Comparison of ENCODE assay signal across 10 cellular contexts in the genomic region with DNA sequence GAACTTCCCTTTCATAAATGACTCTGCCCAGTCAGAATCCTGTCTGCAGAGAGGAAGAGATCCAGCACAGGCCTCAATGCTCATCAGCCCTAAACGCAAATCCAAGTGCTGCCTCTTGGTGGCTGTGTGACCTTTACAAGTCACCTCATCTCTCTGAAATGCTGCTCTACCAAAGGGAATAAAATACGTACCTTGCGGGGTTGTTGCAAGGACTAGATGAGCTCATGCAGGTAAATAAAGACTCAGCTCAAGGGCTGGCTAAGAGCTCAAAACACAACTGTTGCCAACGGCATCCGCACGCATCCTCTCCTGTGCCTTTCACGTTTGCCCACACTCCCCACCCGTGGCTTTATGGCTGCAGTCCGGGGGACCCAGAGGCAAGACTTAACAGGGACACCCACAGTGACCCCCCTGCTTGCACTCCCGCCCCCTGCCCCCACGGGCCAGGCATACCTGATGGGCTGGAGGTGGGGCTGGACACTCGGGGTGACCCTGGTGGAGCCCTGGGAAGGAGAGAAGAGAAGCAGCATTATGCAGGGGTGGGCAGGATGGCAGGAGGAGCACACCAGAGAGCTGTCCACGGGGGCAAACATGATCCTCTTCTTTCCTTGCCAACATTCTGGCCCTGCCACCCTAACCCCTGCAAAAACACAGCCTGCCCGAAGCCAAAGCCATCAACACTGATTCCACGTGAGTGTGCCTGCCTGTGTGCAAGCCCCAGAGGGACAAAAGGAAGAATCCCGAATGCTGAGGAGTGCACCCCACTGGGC.
DNase-seq lines count a peak whose midpoint lies in the region; ATAC-seq, FAIRE-seq and TF ChIP-seq lines count a peak whose summit lies in the region.
"Had no signal": no experiment of that assay in that cellular context is flagged by ENCODE, and none has a peak within 500 bp of the region (broad histone marks: within the 10 kb centered on the region; RNA-seq: fewer than 3 reads in every experiment).

No MANE protein-coding gene starts in this region.

- no peaks in the 10 kb centered on the region for H3K9me3 Mint-ChIP-seq in T-cell

- no peaks in the 10 kb centered on the region for H4K20me1 ChIP-seq in hepatocyte (ENCODE audit: insufficient read depth, poor library complexity, severe bottlenecking)

- no peaks in the 10 kb centered on the region for H3K9me2 ChIP-seq in hepatocyte (replicated peaks; ENCODE audit: insufficient read depth)

- H3K79me2 ChIP-seq in hepatocyte, result peaks cover 4% of the 10 kb centered on the region

- H3K27me3 Mint-ChIP-seq in T-cell, result peaks cover 6 to 14% of the 10 kb centered on the region in 2 donors

- TF ChIP-seq CTCF in hepatocyte (IDR thresholded peaks at IDR 0.05; ENCODE audit: poor library complexity), result no peak
- TF ChIP-seq CTCF in tibial artery (IDR thresholded peaks at IDR 0.05), result no peak
- no peak for TF ChIP-seq CTCF in D721Med (IDR thresholded peaks at IDR 0.05; ENCODE audit: insufficient read depth, missing control alignments)
- no peak for TF ChIP-seq CTCF in GM10266 (IDR thresholded peaks at IDR 0.05; ENCODE audit: control insufficient read depth, insufficient read depth, low read depth, missing control alignments)

- H3K36me3 Mint-ChIP-seq in T-cell, result no peaks in the 10 kb centered on the region
- H3K36me3 Mint-ChIP-seq: activated naive CD8-positive, alpha-beta T cell had no signal

- no peak overlapping the region for H2AFZ ChIP-seq in hepatocyte

- no peak overlapping the region for H3K27ac Mint-ChIP-seq in T-cell
- H3K27ac Mint-ChIP-seq: activated naive CD8-positive, alpha-beta T cell had no signal

- DNase-seq in NCI-H1417 (lab: John Stamatoyannopoulos, UW) (peak; percentile 1 to 48 (median 18)), NCI-H1417 treated with DMSO at 0.1 percent for 48 hours (lab: John Stamatoyannopoulos, UW) (no peak), RCC 7860 (ENCODE audit: low spot score) (peak; percentile 15), hepatocyte (ENCODE audit: low spot score) (peak; percentile 40), tibial artery (peak in 1 of 2 donors; percentile 32), D721Med (ENCODE audit: insufficient read length, low spot score) (no peak), GM10266 (ENCODE audit: extremely low spot score) (no peak), T-cell (no peak)

- H3K27ac ChIP-seq in hepatocyte (no peak overlapping the region), tibial artery (peak overlapping the region; percentile 95 to 98)

- H3K4me3 ChIP-seq in hepatocyte (no peak overlapping the region), tibial artery (peak overlapping the region; percentile 44 to 53)
- H3K4me3 ChIP-seq: HAP-1 had no signal

- no peaks in the 10 kb centered on the region for H3K27me3 ChIP-seq in hepatocyte
- H3K27me3 ChIP-seq in tibial artery, result no peaks in the 10 kb centered on the region

- WGBS in hepatocyte (ENCODE audit: low lambda C conversion rate, missing lambda C conversion rate), result 81% methylated on average over 12 of the region's 16 CpGs

- CTCF ChIA-PET in T-cell (lab: Charles Lee), result no interaction called here

- H3K4me1 Mint-ChIP-seq in T-cell, result peaks cover 0 to 2% (median 0%) of the 10 kb centered on the region in 3 donors

- peaks cover 49% of the 10 kb centered on the region for H3K4me1 ChIP-seq in hepatocyte (ENCODE audit: insufficient read depth)
- H3K4me1 ChIP-seq in tibial artery, result peaks cover 5 to 99% (median 88%) of the 10 kb centered on the region in 4 donors
- H3K4me1 ChIP-seq: HAP-1 had no signal

- H3K9me3 ChIP-seq in hepatocyte (ENCODE audit: low read depth) (no peaks in the 10 kb centered on the region), tibial artery (no peaks in the 10 kb centered on the region)
- H3K9me3 ChIP-seq: HAP-1 had no signal

- H3K4me3 Mint-ChIP-seq in T-cell, result no peak overlapping the region
- H3K4me3 Mint-ChIP-seq: activated naive CD8-positive, alpha-beta T cell had no signal

- no peak for ATAC-seq in T-cell (replicated peaks in 1 of 4)

- FAIRE-seq in RCC 7860 (lab: Jason Lieb, UNC) (no peak), D721Med (lab: Jason Lieb, UNC) (no peak)

- POLR2A ChIA-PET in T-cell (lab: Charles Lee), result no interaction called here

- no peak overlapping the region for H3K4me2 ChIP-seq in hepatocyte

- intact Hi-C loops in tibial artery (cut with DNase I; ENCODE audit: low total_unique reads), result no loop called here

- H3K36me3 ChIP-seq in hepatocyte (replicated peaks; ENCODE audit: insufficient read depth, low read depth) (no peaks in the 10 kb centered on the region), tibial artery (peaks cover 55 to 63% (median 60%) of the 10 kb centered on the region in 3 donors)
- H3K36me3 ChIP-seq: HAP-1 had no signal

Comparison
In these comparisons a context has a peak if more than half of its experiments do, and no peak if none do; other contexts are left out.
1. DNase-seq: peak in NCI-H1417 (3 of 3), RCC 7860 (single experiment) and hepatocyte (single experiment); none in NCI-H1417 treated with DMSO at 0.1 percent for 48 hours (single experiment), D721Med (single experiment), GM10266 (single experiment) and T-cell (0 of 34).